ENCODE assay signal across 35 cellular contexts in genomic region chr16:78094998-78095397, GRCh38.
"Had no signal": no experiment of that assay in that cellular context is flagged by ENCODE, and none has a peak within 500 bp of the region (broad histone marks: within the 10 kb centered on the region; RNA-seq: fewer than 3 reads in every experiment).

No MANE protein-coding gene starts in this region.

- DNase-seq: activated B cell treated with CpG ODN at 0.5 μM for 24 hours; activated CD4-positive, alpha-beta memory T cell treated with anti-CD3 and anti-CD28 coated beads for 36 hours; activated CD4-positive, alpha-beta T cell treated with anti-CD3 and anti-CD28 coated beads for 4 hours; activated CD4-positive, alpha-beta T cell treated with anti-CD3 and anti-CD28 coated beads, Interleukin-2, amount 10 ng/mL, durations not matched to agents 24 days and 14 days; activated CD4-positive, alpha-beta T cell treated with anti-CD3 and anti-CD28 coated beads, Interleukin-2, amount 50 U/mL, for 1 hour; activated CD4-positive, alpha-beta T cell treated with anti-CD3 and anti-CD28 coated beads, Interleukin-2, amount 50 U/mL, for 4 hours; activated CD4-positive, CD25-positive, alpha-beta regulatory T cell treated with anti-CD3 and anti-CD28 coated beads, Interleukin-2, amount 50 U/mL, for 72 hours; activated CD8-positive, alpha-beta memory T cell treated with anti-CD3 and anti-CD28 coated beads, Interleukin-2, amount 50 U/mL, for 4 hours; activated CD8-positive, alpha-beta T cell treated with anti-CD3 and anti-CD28 coated beads for 36 hours; activated effector memory CD4-positive, alpha-beta T cell treated with anti-CD3 and anti-CD28 coated beads, Interleukin-2, amount 50 U/mL, for 16 hours; activated gamma-delta T cell treated with Interleukin-2 at 50 U/mL for 16 hours; activated naive CD4-positive, alpha-beta T cell; activated naive CD4-positive, alpha-beta T cell treated with anti-CD3 and anti-CD28 coated beads for 36 hours; activated naive CD4-positive, alpha-beta T cell treated with anti-CD3 and anti-CD28 coated beads, Interleukin-2, amount 50 U/mL, for 16 hours; activated naive CD8-positive, alpha-beta T cell treated with anti-CD3 and anti-CD28 coated beads for 36 hours; activated T-cell treated with anti-CD3 and anti-CD28 coated beads for 4 hours; activated T-cell treated with anti-CD3 and anti-CD28 coated beads, Interleukin-2, amount 50 U/mL, for 1 hour; activated T-cell treated with anti-CD3 and anti-CD28 coated beads, Interleukin-2, amount 50 U/mL, for 4 hours; activated T-cell treated with anti-CD3 and anti-CD28 coated beads, Interleukin-2, amount 50 U/mL, for 72 hours; adrenal gland; amniotic stem cell; aorta; body of pancreas; brain microvascular endothelial cell; caudate nucleus; cerebellar nuclear complex; T-helper 2 cell; T-helper 9 cell had no signal

- FAIRE-seq: astrocyte, TTC549 had no signal

- H3K4me3 ChIP-seq: adrenal gland, body of pancreas, breast epithelium, cardiac muscle cell had no signal

- H3K27ac ChIP-seq: adrenal gland, body of pancreas, brain microvascular endothelial cell, breast epithelium, cardiac muscle cell, VCaP had no signal

- ATAC-seq: activated CD8-positive, alpha-beta T cell treated with anti-CD3 and anti-CD28 coated beads for 36 hours; activated naive CD4-positive, alpha-beta T cell treated with anti-CD3 and anti-CD28 coated beads, Interleukin-2, amount 50 U/mL, for 72 hours; activated T-cell treated with anti-CD3 and anti-CD28 coated beads, Interleukin-2, amount 50 U/mL, for 4 hours; activated T-cell treated with anti-CD3 and anti-CD28 coated beads, Interleukin-2, amount 50 U/mL, for 72 hours; activated T-helper 17 cell treated with anti-CD3 and anti-CD28 coated beads, Interleukin-2, amount 50 U/mL, for 72 hours; body of pancreas had no signal

- H3K9me3 ChIP-seq: adrenal gland, body of pancreas, breast epithelium had no signal

- H3K27me3 ChIP-seq: adrenal gland, body of pancreas, brain microvascular endothelial cell, breast epithelium, cardiac muscle cell had no signal

- H3K36me3 ChIP-seq: adrenal gland, brain microvascular endothelial cell, breast epithelium, cardiac muscle cell had no signal
